18 cellular contexts compared by ENCODE assay signal in the genomic region with DNA sequence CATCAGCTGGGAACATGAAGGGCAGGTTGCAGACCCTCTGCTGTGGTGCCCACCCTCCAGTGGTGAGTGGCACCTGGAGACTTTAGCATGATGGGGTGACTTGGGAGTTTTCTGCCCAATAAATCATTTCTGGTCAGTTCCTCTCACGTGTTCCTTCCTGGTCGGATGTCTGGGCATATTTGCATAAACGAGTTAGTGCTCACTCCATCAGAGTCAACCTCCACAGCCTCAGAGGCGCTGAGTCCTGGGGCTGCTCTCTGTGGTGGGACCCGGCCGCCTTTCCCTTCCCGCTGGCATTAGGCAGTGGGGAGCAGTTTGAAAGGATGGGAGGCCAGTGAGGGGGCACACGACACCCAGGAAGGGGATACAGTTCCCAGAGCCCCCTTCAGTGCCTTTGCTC.
DNase-seq lines count a peak whose midpoint lies in the region; ATAC-seq and TF ChIP-seq lines count a peak whose summit lies in the region.
"Had no signal": no experiment of that assay in that cellular context is flagged by ENCODE, and none has a peak within 500 bp of the region (broad histone marks: within the 10 kb centered on the region; RNA-seq: fewer than 3 reads in every experiment).

No MANE protein-coding gene starts in this region.

- H3K27me3 ChIP-seq in DOHH2 (ENCODE audit: control insufficient read depth, low read length): no peaks in the 10 kb centered on the region
- no peaks in the 10 kb centered on the region for H3K27me3 ChIP-seq in osteoblast (ENCODE audit: insufficient read depth, low read length)
- H3K27me3 ChIP-seq: BE2C, SJSA1 had no signal

- no peaks in the 10 kb centered on the region for H4K20me1 ChIP-seq in DOHH2 (ENCODE audit: control insufficient read depth, insufficient read depth, low read depth, low read length)
- no peaks in the 10 kb centered on the region for H4K20me1 ChIP-seq in OCI-LY7 (ENCODE audit: insufficient read depth, low read length)
- H4K20me1 ChIP-seq in osteoblast (ENCODE audit: insufficient read depth, low read length): peaks cover 65% of the 10 kb centered on the region

- ATAC-seq in HG02884 (IDR thresholded peaks at IDR 0.05; ENCODE audit: unreplicated experiment): no peak

- CTCF ChIA-PET in OCI-LY7 (lab: Charles Lee; ENCODE audit: unreplicated experiment): no interaction called here
- CTCF ChIA-PET in activated CD4-positive, alpha-beta memory T cell treated with anti-CD3 and anti-CD28 coated beads, Interleukin-2, amount 10 ng/mL, durations not matched to agents 7 days and 5 days (lab: Charles Lee): no interaction called here

- H3K79me2 ChIP-seq in DOHH2 (ENCODE audit: control insufficient read depth, low read length): no peaks in the 10 kb centered on the region
- no peaks in the 10 kb centered on the region for H3K79me2 ChIP-seq in OCI-LY7 (ENCODE audit: insufficient read depth, low read depth, low read length)
- H3K79me2 ChIP-seq in osteoblast (ENCODE audit: insufficient read depth, low read length): peaks cover 34% of the 10 kb centered on the region

- H3K4me3 ChIP-seq in DOHH2 (ENCODE audit: low read length) (no peak overlapping the region), OCI-LY7 (ENCODE audit: low read depth, low read length, poor library complexity, severe bottlenecking) (peak overlapping the region; percentile 62), osteoblast (ENCODE audit: insufficient read depth, low read length) (no peak overlapping the region)
- H3K4me3 ChIP-seq: PC-9, SJSA1 had no signal

- POLR2A ChIA-PET in OCI-LY7 (lab: Charles Lee): interaction anchor here (0.8 to 1.1 kb wide), 2 partner anchors 14 to 171 kb away, joined by 3 to 4 read pairs; no protein-coding TSS in a partner anchor
- POLR2A ChIA-PET in activated CD4-positive, alpha-beta memory T cell treated with anti-CD3 and anti-CD28 coated beads, Interleukin-2, amount 10 ng/mL, durations not matched to agents 7 days and 5 days (lab: Charles Lee): no interaction called here

- no peaks in the 10 kb centered on the region for H3K9me3 Mint-ChIP-seq in activated CD4-positive, alpha-beta memory T cell treated with anti-CD3 and anti-CD28 coated beads, Interleukin-2, amount 10 ng/mL, durations not matched to agents 7 days and 5 days

- no peaks in the 10 kb centered on the region for H3K4me1 Mint-ChIP-seq in activated CD4-positive, alpha-beta memory T cell treated with anti-CD3 and anti-CD28 coated beads, Interleukin-2, amount 10 ng/mL, durations not matched to agents 7 days and 5 days
- H3K4me1 Mint-ChIP-seq: CD8-positive, alpha-beta memory T cell had no signal

- H3K4me1 ChIP-seq in DOHH2 (ENCODE audit: control insufficient read depth, low read length) (peaks cover 13% of the 10 kb centered on the region), OCI-LY7 (ENCODE audit: insufficient read depth, low read length, poor library complexity, severe bottlenecking) (peaks cover 58% of the 10 kb centered on the region), osteoblast (ENCODE audit: insufficient read depth, low read length) (no peaks in the 10 kb centered on the region)
- H3K4me1 ChIP-seq: SJSA1 had no signal

- no peaks in the 10 kb centered on the region for H3K9me3 ChIP-seq in DOHH2 (ENCODE audit: control insufficient read depth, insufficient read depth, low read length)
- no peaks in the 10 kb centered on the region for H3K9me3 ChIP-seq in OCI-LY7 (ENCODE audit: low read length)
- H3K9me3 ChIP-seq in osteoblast (ENCODE audit: low read depth, low read length): no peaks in the 10 kb centered on the region
- H3K9me3 ChIP-seq: BE2C, SJSA1 had no signal

- no peaks in the 10 kb centered on the region for H3K36me3 Mint-ChIP-seq in activated CD4-positive, alpha-beta memory T cell treated with anti-CD3 and anti-CD28 coated beads, Interleukin-2, amount 10 ng/mL, durations not matched to agents 7 days and 5 days (ENCODE audit: low read depth)
- H3K36me3 Mint-ChIP-seq: CD8-positive, alpha-beta memory T cell had no signal

- intact Hi-C loops in OCI-LY7 (cut with micrococcal nuclease; ENCODE audit: unreplicated experiment): loop anchor here (5.0 kb wide), 1 partner anchor 166 kb away; no protein-coding TSS in a partner anchor

- H3K9me2 ChIP-seq in DOHH2 (replicated peaks; ENCODE audit: control insufficient read depth, low read length): no peaks in the 10 kb centered on the region
- no peaks in the 10 kb centered on the region for H3K9me2 ChIP-seq in OCI-LY7 (ENCODE audit: insufficient read depth, low read length)

- H3K27ac Mint-ChIP-seq in activated CD4-positive, alpha-beta memory T cell treated with anti-CD3 and anti-CD28 coated beads, Interleukin-2, amount 10 ng/mL, durations not matched to agents 7 days and 5 days: no peak overlapping the region
- H3K27ac Mint-ChIP-seq: CD8-positive, alpha-beta memory T cell had no signal

- H3K36me3 ChIP-seq in DOHH2 (ENCODE audit: control insufficient read depth, low read length) (no peaks in the 10 kb centered on the region), OCI-LY7 (ENCODE audit: insufficient read depth, low read length) (no peaks in the 10 kb centered on the region), osteoblast (ENCODE audit: insufficient read depth, low read length) (peaks cover 96% of the 10 kb centered on the region)
- H3K36me3 ChIP-seq: BE2C had no signal

- no peak overlapping the region for H3K27ac ChIP-seq in DOHH2 (ENCODE audit: low read depth, low read length)
- peak overlapping the region; percentile 18 for H3K27ac ChIP-seq in OCI-LY7 (ENCODE audit: low read depth, low read length, poor library complexity, severe bottlenecking)
- H3K27ac ChIP-seq in osteoblast (ENCODE audit: low read depth, low read length): peak overlapping the region; percentile 33
- H3K27ac ChIP-seq: PC-9, SJSA1 had no signal

- TF ChIP-seq CTCF in DOHH2 (IDR thresholded peaks at IDR 0.05; ENCODE audit: low read depth, low read length, poor library complexity, severe bottlenecking) (no peak), OCI-LY7 (conservative IDR thresholded peaks at IDR 0.05; ENCODE audit: low read length) (no peak), osteoblast (IDR thresholded peaks at IDR 0.05; ENCODE audit: extremely low read depth, low read depth, low read length) (no peak)

- H3K27me3 Mint-ChIP-seq in activated CD4-positive, alpha-beta memory T cell treated with anti-CD3 and anti-CD28 coated beads, Interleukin-2, amount 10 ng/mL, durations not matched to agents 7 days and 5 days: peaks cover under 1% of the 10 kb centered on the region

- H3F3A ChIP-seq in DOHH2 (ENCODE audit: control insufficient read depth, insufficient read depth): no peaks in the 10 kb centered on the region

- DNase-seq in OCI-LY7 (ENCODE audit: low spot score): peak; percentile 71
- no peak for DNase-seq in osteoblast (ENCODE audit: insufficient read length, low spot score, missing footprints)
- no peak for DNase-seq in NCI-H345 (lab: John Stamatoyannopoulos, UW)
- DNase-seq in activated CD4-positive, alpha-beta memory T cell treated with anti-CD3 and anti-CD28 coated beads, Interleukin-2, amount 10 ng/mL, durations not matched to agents 7 days and 5 days: no peak
- DNase-seq in activated naive CD4-positive, alpha-beta T cell treated with anti-CD3 and anti-CD28 coated beads, Interleukin-2, amount 50 U/mL, for 16 hours: no peak
- DNase-seq: BE2C; CD8-positive, alpha-beta memory T cell; DMS53; KG1; MV-4-11; NCI-H1694 treated with DMSO at 0.1 percent for 48 hours; NCI-H2227 treated with DMSO at 0.1 percent for 48 hours; NCI-H524; PC-9 had no signal

- H3K4me2 ChIP-seq in DOHH2 (ENCODE audit: low read length): peak overlapping the region; percentile 37; the same call in 1 of the 2 replicates
- peak overlapping the region; percentile 70 for H3K4me2 ChIP-seq in OCI-LY7 (ENCODE audit: low read length)
- no peak overlapping the region for H3K4me2 ChIP-seq in osteoblast (ENCODE audit: insufficient read depth, low read length)
- H3K4me2 ChIP-seq: PC-9 had no signal

- H3K4me3 Mint-ChIP-seq in activated CD4-positive, alpha-beta memory T cell treated with anti-CD3 and anti-CD28 coated beads, Interleukin-2, amount 10 ng/mL, durations not matched to agents 7 days and 5 days: no peak overlapping the region
- H3K4me3 Mint-ChIP-seq: CD8-positive, alpha-beta memory T cell had no signal

- BruUV-seq in OCI-LY7 (replicated peaks; lab: Mats Ljungman, UMichigan): no TSS peak

- peak overlapping the region; percentile 81 for H2AFZ ChIP-seq in OCI-LY7 (ENCODE audit: low read length)
- H2AFZ ChIP-seq in osteoblast (ENCODE audit: low read length): no peak overlapping the region
- H2AFZ ChIP-seq: PC-9 had no signal

- peak; percentile 77 for TF ChIP-seq POLR2A in GM19099 (IDR thresholded peaks at IDR 0.05; ENCODE audit: extremely low read depth, insufficient read length, low read depth)
